21 cellular contexts compared by ENCODE assay signal in genomic region chr2:189328451-189329249, GRCh38.
A peak's percentile ranks its signal among the peaks of the same experiment; 100 is the strongest.
DNase-seq lines count a peak whose midpoint lies in the region; ATAC-seq and TF ChIP-seq lines count a peak whose summit lies in the region.
"Had no signal": no experiment of that assay in that cellular context is flagged by ENCODE, and none has a peak within 500 bp of the region (broad histone marks: within the 10 kb centered on the region; RNA-seq: fewer than 3 reads in every experiment).

No MANE protein-coding gene starts in this region.

- peak; percentile 36 for DNase-seq in EL
- DNase-seq in RPMI7951 (ENCODE audit: low read depth) = peak; percentile 21
- peak; percentile 80 for DNase-seq in dermis blood vessel endothelial cell
- DNase-seq in non-pigmented ciliary epithelial cell (ENCODE audit: low read depth) = peak; percentile 46
- DNase-seq in RPMI8226 = no peak
- DNase-seq in Calu3 = no peak
- DNase-seq in hippocampal formation (lab: John Stamatoyannopoulos, UW) = no peak
- DNase-seq: activated CD4-positive, alpha-beta memory T cell treated with anti-CD3 and anti-CD28 coated beads, Interleukin-2, amount 10 ng/mL, durations not matched to agents 7 days and 5 days; activated naive CD4-positive, alpha-beta T cell; activated T-cell treated with anti-CD3 and anti-CD28 coated beads, Interleukin-2, amount 50 U/mL, for 1 hour; CD8-positive, alpha-beta T cell; left lung; mucosa of descending colon; NCI-H1105 treated with DMSO at 0.1 percent for 48 hours; NCI-H2107; NCI-H510A treated with DMSO at 0.1 percent for 48 hours; T-helper 17 cell had no signal

- BruUV-seq in Calu3 (replicated peaks; lab: Mats Ljungman, UMichigan) = no TSS peak

- no peak for ATAC-seq in GM19395 (IDR thresholded peaks at IDR 0.05; ENCODE audit: unreplicated experiment)
- ATAC-seq: CD8-positive, alpha-beta T cell; left lung; mucosa of descending colon; T-helper 17 cell; WTC11 had no signal

- H3K27ac Mint-ChIP-seq in Calu3 (ENCODE audit: unreplicated experiment) = no peak overlapping the region
- H3K27ac Mint-ChIP-seq: activated CD4-positive, alpha-beta memory T cell treated with anti-CD3 and anti-CD28 coated beads, Interleukin-2, amount 10 ng/mL, durations not matched to agents 7 days and 5 days; CD8-positive, alpha-beta T cell; dendritic cell treated with granulocyte-macrophage colony-stimulating factor and Interleukin-4, amounts not matched to agents 40 ng/mL and 50 ng/mL, for 4 days; neural progenitor cell; T-helper 17 cell; WTC11 had no signal

- no peak for TF ChIP-seq CTCF in Calu3 (IDR thresholded peaks at IDR 0.05; ENCODE audit: unreplicated experiment)

- H3K4me1 Mint-ChIP-seq in Calu3 (ENCODE audit: low read depth, unreplicated experiment) = no peaks in the 10 kb centered on the region
- H3K4me1 Mint-ChIP-seq: activated CD4-positive, alpha-beta memory T cell treated with anti-CD3 and anti-CD28 coated beads, Interleukin-2, amount 10 ng/mL, durations not matched to agents 7 days and 5 days; neural progenitor cell; T-helper 17 cell had no signal

- CTCF ChIA-PET in Calu3 (lab: Charles Lee) = no interaction called here

- H3K9me3 Mint-ChIP-seq in Calu3 (ENCODE audit: low read depth, unreplicated experiment) = no peaks in the 10 kb centered on the region
- H3K9me3 Mint-ChIP-seq: activated CD4-positive, alpha-beta memory T cell treated with anti-CD3 and anti-CD28 coated beads, Interleukin-2, amount 10 ng/mL, durations not matched to agents 7 days and 5 days; dendritic cell treated with granulocyte-macrophage colony-stimulating factor and Interleukin-4, amounts not matched to agents 40 ng/mL and 50 ng/mL, for 4 days had no signal

- H3K4me3 Mint-ChIP-seq in Calu3 (ENCODE audit: low read depth, unreplicated experiment) = no peak overlapping the region
- H3K4me3 Mint-ChIP-seq: activated CD4-positive, alpha-beta memory T cell treated with anti-CD3 and anti-CD28 coated beads, Interleukin-2, amount 10 ng/mL, durations not matched to agents 7 days and 5 days; CD8-positive, alpha-beta T cell; dendritic cell treated with granulocyte-macrophage colony-stimulating factor and Interleukin-4, amounts not matched to agents 40 ng/mL and 50 ng/mL, for 4 days; neural progenitor cell; T-helper 17 cell; WTC11 had no signal

- no peaks in the 10 kb centered on the region for H3K27me3 Mint-ChIP-seq in Calu3 (ENCODE audit: unreplicated experiment)
- H3K27me3 Mint-ChIP-seq: activated CD4-positive, alpha-beta memory T cell treated with anti-CD3 and anti-CD28 coated beads, Interleukin-2, amount 10 ng/mL, durations not matched to agents 7 days and 5 days; dendritic cell treated with granulocyte-macrophage colony-stimulating factor and Interleukin-4, amounts not matched to agents 40 ng/mL and 50 ng/mL, for 4 days; T-helper 17 cell had no signal

- H3K36me3 Mint-ChIP-seq in Calu3 (ENCODE audit: insufficient read depth, unreplicated experiment) = no peaks in the 10 kb centered on the region
- H3K36me3 Mint-ChIP-seq: neural progenitor cell had no signal

- intact Hi-C loops in Calu3 (cut with micrococcal nuclease; ENCODE audit: unreplicated experiment) = no loop called here

Comparison
In these comparisons a context has a peak if more than half of its experiments do, and no peak if none do; other contexts are left out.
1. DNase-seq: peak in EL (single experiment), RPMI7951 (single experiment), dermis blood vessel endothelial cell (single experiment) and non-pigmented ciliary epithelial cell (single experiment); none in RPMI8226 (single experiment), Calu3 (single experiment) and hippocampal formation (0 of 2).